ENCODE assay signal across 15 cellular contexts in the genomic region with DNA sequence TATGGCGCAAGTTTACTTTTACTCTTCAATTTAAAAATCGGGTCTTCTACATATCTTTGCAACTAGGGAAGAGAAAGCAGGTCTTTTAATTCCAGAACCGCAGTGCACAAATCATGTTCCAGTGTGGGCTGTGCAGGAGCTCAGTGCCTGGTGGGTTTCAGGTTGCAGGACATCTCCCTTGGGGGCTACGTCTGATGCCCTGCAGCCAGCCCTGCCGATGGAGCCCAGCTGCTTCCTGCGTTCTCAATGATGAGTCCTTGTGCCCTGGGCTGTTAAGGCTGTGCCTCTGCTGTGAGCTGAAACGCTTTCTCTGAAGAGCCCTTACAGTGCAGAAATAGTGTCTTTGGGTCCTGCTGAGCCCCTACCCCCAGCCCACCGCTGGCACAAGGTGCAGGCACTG.
"Had no signal": no experiment of that assay in that cellular context is flagged by ENCODE, and none has a peak within 500 bp of the region (broad histone marks: within the 10 kb centered on the region; RNA-seq: fewer than 3 reads in every experiment).

No MANE protein-coding gene starts in this region.

- H3K36me3 ChIP-seq: neural progenitor cell, stomach, upper lobe of left lung had no signal

- H3K9ac ChIP-seq: neural progenitor cell had no signal

- H3K27me3 ChIP-seq: neural progenitor cell, stomach, upper lobe of left lung had no signal

- H3K4me3 ChIP-seq: neural progenitor cell, psoas muscle, stomach, upper lobe of left lung had no signal

- DNase-seq: activated CD4-positive, alpha-beta memory T cell treated with anti-CD3 and anti-CD28 coated beads, Interleukin-2, amount 10 ng/mL, durations not matched to agents 7 days and 5 days; activated CD4-positive, alpha-beta T cell treated with anti-CD3 and anti-CD28 coated beads for 36 hours; activated CD8-positive, alpha-beta memory T cell treated with anti-CD3 and anti-CD28 coated beads, Interleukin-2, amount 10 ng/mL, durations not matched to agents 7 days and 5 days; effector CD4-positive, alpha-beta T cell; kidney glomerular epithelial cell; naive B cell; psoas muscle; right cardiac atrium; small intestine; stimulated activated CD4-positive, alpha-beta T cell treated with anti-CD3 and anti-CD28 coated beads, Interleukin-4, amount 100 ng/mL, for 1 hour; stomach; upper lobe of left lung had no signal

- H3K9me3 ChIP-seq: psoas muscle, stomach, upper lobe of left lung had no signal

- FAIRE-seq: bronchial epithelial cell, frontal cortex, small intestine had no signal

- H3K4me1 ChIP-seq: neural progenitor cell, psoas muscle, upper lobe of left lung had no signal

- H3K27ac ChIP-seq: neural progenitor cell, psoas muscle, stomach, upper lobe of left lung had no signal

- H3K4me2 ChIP-seq: neural progenitor cell had no signal
